21 cellular contexts compared by ENCODE assay signal in genomic region chr1:160371346-160371631, GRCh38. TPM values are rescaled to one million over a fixed set of nuclear protein-coding genes. Genes with fewer than 3 reads are reported as not detected.
DNase-seq lines count a peak whose midpoint lies in the region; ATAC-seq and TF ChIP-seq lines count a peak whose summit lies in the region.
"Had no signal": no experiment of that assay in that cellular context is flagged by ENCODE, and none has a peak within 500 bp of the region (broad histone marks: within the 10 kb centered on the region; RNA-seq: fewer than 3 reads in every experiment).

No MANE protein-coding gene starts in this region.

- no peak overlapping the region for H3K4me2 ChIP-seq in neural progenitor cell

- no peaks in the 10 kb centered on the region for H3K79me2 ChIP-seq in neural progenitor cell (ENCODE audit: low read depth)

- H3K27me3 ChIP-seq in right atrium auricular region (no peaks in the 10 kb centered on the region), neural progenitor cell (no peaks in the 10 kb centered on the region)

- H3K9me3 Mint-ChIP-seq in neural progenitor cell: no peaks in the 10 kb centered on the region
- no peaks in the 10 kb centered on the region for H3K9me3 Mint-ChIP-seq in MCF 10A (ENCODE audit: unreplicated experiment)
- H3K9me3 Mint-ChIP-seq: IgD-negative memory B cell had no signal

- H3K4me3 ChIP-seq in right atrium auricular region (no peak overlapping the region), neural progenitor cell (no peak overlapping the region)

- POLR2A ChIA-PET in MCF 10A (lab: Yijun Ruan, JAX): interaction anchor here (0.8 kb wide), 1 partner anchor 272 kb away, joined by 3 read pairs; no protein-coding TSS in a partner anchor

- no peak overlapping the region for H3K9ac ChIP-seq in neural progenitor cell

- H3F3A ChIP-seq in neural progenitor cell (ENCODE audit: low read depth): peaks cover 28% of the 10 kb centered on the region

- H3K27me3 Mint-ChIP-seq in neural progenitor cell (ENCODE audit: insufficient read depth, low read depth) (peaks cover 7% of the 10 kb centered on the region), MCF 10A (ENCODE audit: insufficient read depth, unreplicated experiment) (peaks cover 39% of the 10 kb centered on the region)
- H3K27me3 Mint-ChIP-seq: IgD-negative memory B cell had no signal

- H4K20me1 ChIP-seq in neural progenitor cell (ENCODE audit: low read depth): no peaks in the 10 kb centered on the region

- no peak overlapping the region for H2AFZ ChIP-seq in neural progenitor cell (replicated peaks)

- no peaks in the 10 kb centered on the region for H3K36me3 Mint-ChIP-seq in neural progenitor cell
- no peaks in the 10 kb centered on the region for H3K36me3 Mint-ChIP-seq in MCF 10A (ENCODE audit: insufficient read depth, unreplicated experiment)
- H3K36me3 Mint-ChIP-seq: IgD-negative memory B cell had no signal

- CTCF ChIA-PET in MCF 10A (lab: Yijun Ruan, JAX): interaction anchor here (0.7 to 10.1 kb wide), 5 partner anchors 8 to 270 kb away, joined by 3 to 181 read pairs (median 9); no protein-coding TSS in a partner anchor

- ATAC-seq in left ventricle myocardium superior: no peak
- no peak for ATAC-seq in HG03354 (IDR thresholded peaks at IDR 0.05; ENCODE audit: poor library complexity, severe bottlenecking, unreplicated experiment)
- ATAC-seq: PC-3 had no signal

- no peak overlapping the region for H3K27ac ChIP-seq in right atrium auricular region
- no peak overlapping the region for H3K27ac ChIP-seq in neural progenitor cell
- H3K27ac ChIP-seq: HL-60 had no signal

- H3K9me3 ChIP-seq in right atrium auricular region (no peaks in the 10 kb centered on the region), neural progenitor cell (ENCODE audit: low read depth) (no peaks in the 10 kb centered on the region)

- H3K4me1 Mint-ChIP-seq in neural progenitor cell (peaks cover 41% of the 10 kb centered on the region), MCF 10A (ENCODE audit: insufficient read depth, unreplicated experiment) (peaks cover 8% of the 10 kb centered on the region)

- H3K4me3 Mint-ChIP-seq in neural progenitor cell (no peak overlapping the region), MCF 10A (ENCODE audit: unreplicated experiment) (no peak overlapping the region)
- H3K4me3 Mint-ChIP-seq: IgD-negative memory B cell had no signal

- H3K36me3 ChIP-seq in right atrium auricular region (no peaks in the 10 kb centered on the region), neural progenitor cell (no peaks in the 10 kb centered on the region)

- DNase-seq in right atrium auricular region (ENCODE audit: low spot score) (peak; percentile 42), left ventricle myocardium superior (no peak), ecto neural progenitor cell (ENCODE audit: low spot score) (peak; percentile 39), neural progenitor cell (ENCODE audit: low spot score) (no peak), NCI-H510A (lab: John Stamatoyannopoulos, UW) (no peak), nucleus accumbens (lab: John Stamatoyannopoulos, UW) (no peak), MCF 10A (ENCODE audit: unreplicated experiment) (no peak)
- DNase-seq: Calu3; HCEC 1CT; NCI-H1092 treated with DMSO at 0.1 percent for 48 hours; NCI-H1436; NCI-H187; NCI-H2171 treated with DMSO at 0.1 percent for 48 hours; NCI-H345; NCI-H748 treated with DMSO at 0.1 percent for 48 hours; NK-92 treated with Interleukin-12 subunit alpha and Interleukin-12 subunit beta, amount 100 ng/mL, for 24 hours; PC-3 had no signal

- TF ChIP-seq CTCF in right atrium auricular region (IDR thresholded peaks at IDR 0.05): no peak
- TF ChIP-seq CTCF in neural progenitor cell (IDR thresholded peaks at IDR 0.05): no peak
- TF ChIP-seq CTCF in MCF 10A (IDR thresholded peaks at IDR 0.05; ENCODE audit: unreplicated experiment): no peak

- intact Hi-C loops in left ventricle myocardium superior (cut with micrococcal nuclease) (no loop called here), MCF 10A (cut with micrococcal nuclease) (loop anchor here (10.0 kb wide), 2 partner anchors 326 to 436 kb away; no protein-coding TSS in a partner anchor)

- peaks cover 0 to 16% of the 10 kb centered on the region in 2 donors for H3K4me1 ChIP-seq in right atrium auricular region
- H3K4me1 ChIP-seq in neural progenitor cell: peaks cover 29% of the 10 kb centered on the region

- BruUV-seq in MCF 10A (replicated peaks; lab: Mats Ljungman, UMichigan): no TSS peak

- H3K27ac Mint-ChIP-seq in neural progenitor cell: peak overlapping the region; percentile 51
- no peak overlapping the region for H3K27ac Mint-ChIP-seq in MCF 10A (ENCODE audit: low read depth, unreplicated experiment)

RNA-seq across cellular contexts. Expression of gene NHLH1, which starts 4.4 kb away (rescaled TPM):
- total RNA-seq in right atrium auricular region (not detected), left ventricle myocardium superior (not detected), neural progenitor cell (ENCODE audit: low replicate concordance) (0.07 and 0.22 TPM in 2 replicates), MCF 10A (2022) (0.12 and 0.20 TPM in 2 replicates)
- total RNA-seq: A172, PC-3 had no signal

RNA-seq across cellular contexts. Expression of gene NCSTN, which starts 28.1 kb away (rescaled TPM):
- 10 to 100 TPM; 63.4 to 71.3 TPM for total RNA-seq in right atrium auricular region
- 60.7 TPM for total RNA-seq in left ventricle myocardium superior
- 44.8 and 78.0 TPM in 2 replicates for total RNA-seq in neural progenitor cell (ENCODE audit: low replicate concordance)
- 125 and 129 TPM in 2 replicates for total RNA-seq in MCF 10A (2022)

RNA-seq across cellular contexts. Expression of gene COPA, which starts 28.2 kb away (rescaled TPM):
- total RNA-seq in right atrium auricular region: 100 to 1,000 TPM in 1 of 2 donors, 10 to 100 TPM in 1; 96.1 to 134 TPM
- total RNA-seq in left ventricle myocardium superior: 93.0 TPM
- total RNA-seq in neural progenitor cell (ENCODE audit: low replicate concordance): 82.6 and 83.3 TPM in 2 replicates
- 273 and 353 TPM in 2 replicates for total RNA-seq in MCF 10A (2022)

RNA-seq across cellular contexts. Expression of gene VANGL2, which starts 29.1 kb away (rescaled TPM):
- 1 to 10 TPM; 3.4 to 8.1 TPM for total RNA-seq in right atrium auricular region
- total RNA-seq in left ventricle myocardium superior: 2.6 TPM
- 23.0 and 46.6 TPM in 2 replicates for total RNA-seq in neural progenitor cell (ENCODE audit: low replicate concordance)
- total RNA-seq in MCF 10A (2022): 0.26 and 0.27 TPM in 2 replicates

Comparison
In these comparisons a context has a peak if more than half of its experiments do, and no peak if none do; other contexts are left out.
1. DNase-seq: peak in right atrium auricular region (single experiment) and ecto neural progenitor cell (single experiment); none in left ventricle myocardium superior (single experiment), neural progenitor cell (single experiment), NCI-H510A (single experiment), nucleus accumbens (0 of 56) and MCF 10A (single experiment).